Comparison of ENCODE assay signal across 8 cellular contexts in the genomic region with DNA sequence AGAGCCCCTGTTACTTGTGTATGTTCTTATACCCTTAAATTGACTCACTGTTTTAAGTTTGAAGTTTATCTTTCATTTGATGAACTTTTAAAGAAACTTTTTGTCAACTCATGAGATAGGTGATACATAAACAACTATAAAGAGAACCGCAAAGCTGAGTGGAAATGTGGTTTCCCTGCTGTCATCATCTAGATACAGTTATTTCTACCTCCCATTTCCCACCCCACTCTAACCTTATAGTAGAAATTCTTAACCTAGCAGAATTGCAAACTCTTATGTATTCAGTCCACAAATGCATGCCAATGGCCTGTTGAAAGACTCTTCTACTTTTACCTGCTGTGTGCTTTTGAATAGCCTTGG. TPM values are rescaled to one million over a fixed set of nuclear protein-coding genes. Genes with fewer than 3 reads are reported as not detected.
A peak's percentile ranks its signal among the peaks of the same experiment; 100 is the strongest.
DNase-seq lines count a peak whose midpoint lies in the region; ATAC-seq and TF ChIP-seq lines count a peak whose summit lies in the region.

No MANE protein-coding gene starts in this region.

- H3K9ac ChIP-seq in BLaER1 = no peak overlapping the region
- H3K9ac ChIP-seq in IMR-90 (ENCODE audit: low read depth, low read length) = no peak overlapping the region; the same call in 1 of the 2 replicates

- no peak; the same call in 1 of the 2 replicates for TF ChIP-seq POLR2A in IMR-90 (IDR thresholded peaks at IDR 0.05; ENCODE audit: low read depth, low read length)

- H3K79me1 ChIP-seq in IMR-90 (ENCODE audit: low read depth in 1 of 2, low read length in 2 of 2) = peaks cover 0 to 41% of the 10 kb centered on the region in 2 experiments; a peak in 2 of 4 replicates

- POLR2A ChIA-PET in IMR-90 (lab: Charles Lee; ENCODE audit: unreplicated experiment) = no interaction called here

- no peak overlapping the region for H4K91ac ChIP-seq in IMR-90 (ENCODE audit: insufficient read depth, low read depth, low read length)

- H2BK5ac ChIP-seq in IMR-90 (ENCODE audit: low read depth, low read length, poor library complexity, severe bottlenecking) = no peak overlapping the region

- H3K4me1 ChIP-seq in BLaER1 (peaks cover 22% of the 10 kb centered on the region), IMR-90 (ENCODE audit: control insufficient read depth, insufficient read depth, low read length) (peaks cover 15% of the 10 kb centered on the region), muscle layer of duodenum (ENCODE audit: control insufficient read depth in 1 of 2, insufficient read depth in 2 of 2, low read length in 2 of 2) (peaks cover 28 to 56% of the 10 kb centered on the region in 2 donors), left lung (peaks cover 27 to 71% of the 10 kb centered on the region in 2 donors)

- H3K9me1 ChIP-seq in IMR-90 (ENCODE audit: insufficient read depth, low read length) = peaks cover 18% of the 10 kb centered on the region

- H3K36me3 Mint-ChIP-seq in activated naive CD8-positive, alpha-beta T cell treated with anti-CD3 and anti-CD28 coated beads, Interleukin-2, amount 50 U/mL, for 24 hours (ENCODE audit: low read depth) = peaks cover 38% of the 10 kb centered on the region

- ATAC-seq in IMR-90 (ENCODE audit: low read depth) (no peak), left lung (no peak), HG02970 (IDR thresholded peaks at IDR 0.05; ENCODE audit: low FRiP score, unreplicated experiment) (no peak)
- ATAC-seq in activated naive CD8-positive, alpha-beta T cell treated with anti-CD3 and anti-CD28 coated beads, Interleukin-2, amount 50 U/mL, for 24 hours = no peak

- H2AK5ac ChIP-seq in IMR-90 (ENCODE audit: low read depth, low read length) = no peak overlapping the region

- peak overlapping the region; percentile 21; the same call in 1 of the 2 replicates for H3K23ac ChIP-seq in IMR-90 (ENCODE audit: low read depth, low read length)

- no peak overlapping the region for H2AFZ ChIP-seq in IMR-90 (replicated peaks; ENCODE audit: low read length, poor library complexity)

- intact Hi-C loops in IMR-90 (cut with micrococcal nuclease) = loop anchor here (5.0 kb wide), 2 partner anchors 75 to 525 kb away; no protein-coding TSS in a partner anchor
- intact Hi-C loops in left lung (cut with DNase I) = loop anchor here in 1 of 2 donors (10.0 kb wide), 3 partner anchors 122 to 458 kb away; a partner anchor contains a TSS

- no peaks in the 10 kb centered on the region for H3K9me3 ChIP-seq in BLaER1
- H3K9me3 ChIP-seq in IMR-90 (ENCODE audit: control insufficient read depth, insufficient read depth, low read length) = no peaks in the 10 kb centered on the region
- H3K9me3 ChIP-seq in muscle layer of duodenum (ENCODE audit: control insufficient read depth in 1 of 2, low read length in 2 of 2) = no peaks in the 10 kb centered on the region
- no peaks in the 10 kb centered on the region for H3K9me3 ChIP-seq in left lung

- no peaks in the 10 kb centered on the region for H3K27me3 Mint-ChIP-seq in activated naive CD8-positive, alpha-beta T cell treated with anti-CD3 and anti-CD28 coated beads, Interleukin-2, amount 50 U/mL, for 24 hours

- no CpG with 5 or more reads among the region's 1 CpG for WGBS in IMR-90 (ENCODE audit: extremely low coverage in 2 of 2, insufficient read length in 1 of 2), 2 experiments

- in situ Hi-C loops in IMR-90 (cut with MboI; ENCODE audit: low sequenced_read_pairs) = no loop called here

- H3K4me2 ChIP-seq in BLaER1 (peak overlapping the region; percentile 91), IMR-90 (ENCODE audit: low read depth, low read length) (peak overlapping the region; percentile 94)

- no peak for TF ChIP-seq CTCF in IMR-90 (conservative IDR thresholded peaks at IDR 0.05; ENCODE audit: low read depth, low read length)
- no peak for TF ChIP-seq CTCF in left lung (IDR thresholded peaks at IDR 0.05)

- peaks cover 32% of the 10 kb centered on the region for H3K36me3 ChIP-seq in BLaER1
- H3K36me3 ChIP-seq in IMR-90 (ENCODE audit: control insufficient read depth, insufficient read depth, low read length) = peaks cover 16% of the 10 kb centered on the region
- H3K36me3 ChIP-seq in muscle layer of duodenum (ENCODE audit: control insufficient read depth in 1 of 2, insufficient read depth in 2 of 2, low read length in 2 of 2) = peaks cover 7 to 20% of the 10 kb centered on the region in 2 donors
- H3K36me3 ChIP-seq in left lung = peaks cover 0 to 24% of the 10 kb centered on the region in 2 donors

- H4K5ac ChIP-seq in IMR-90 (ENCODE audit: low read depth, low read length) = no peak overlapping the region

- dilution Hi-C loops in IMR-90 (cut with HindIII; ENCODE audit: low sequenced_read_pairs, unreplicated experiment) = no loop called here

- H3K14ac ChIP-seq in IMR-90 (replicated peaks; ENCODE audit: low read depth, low read length) = no peak overlapping the region

- no peak overlapping the region for H3K4me3 ChIP-seq in BLaER1
- H3K4me3 ChIP-seq in IMR-90 (ENCODE audit: insufficient read depth, low read depth, low read length) = peak overlapping the region; percentile 71; the same call in 1 of the 2 replicates
- peak overlapping the region; percentile 23 to 92 for H3K4me3 ChIP-seq in muscle layer of duodenum (ENCODE audit: low read depth in 1 of 2, low read length in 2 of 2)
- peak overlapping the region in 1 of 2 donors; percentile 92 for H3K4me3 ChIP-seq in left lung

- no peak overlapping the region for H2BK15ac ChIP-seq in IMR-90 (ENCODE audit: low read depth, low read length)

- CTCF ChIA-PET in IMR-90 (lab: Yijun Ruan, JAX) = interaction anchor here (0.6 to 1.3 kb wide), 2 partner anchors 186 to 460 kb away, joined by 3 to 5 read pairs; no protein-coding TSS in a partner anchor

- no peak overlapping the region for H2BK120ac ChIP-seq in IMR-90 (ENCODE audit: low read depth, low read length)

- no peak overlapping the region for H4K8ac ChIP-seq in IMR-90 (ENCODE audit: low read depth in 2 of 2, low read length in 2 of 2)

- H3K27ac ChIP-seq in BLaER1 (no peak overlapping the region), IMR-90 (ENCODE audit: insufficient read depth, low read length) (no peak overlapping the region), muscle layer of duodenum (ENCODE audit: low read length) (peak overlapping the region; percentile 42), left lung (peak overlapping the region in 1 of 2 donors; percentile 99)

- no peak overlapping the region for H3K4ac ChIP-seq in IMR-90 (ENCODE audit: low read depth, low read length)

- H4K20me1 ChIP-seq in BLaER1 (peaks cover 61% of the 10 kb centered on the region), IMR-90 (ENCODE audit: insufficient read depth, low read length) (peaks cover 61% of the 10 kb centered on the region)

- peak overlapping the region; percentile 70 for H3K27ac Mint-ChIP-seq in activated naive CD8-positive, alpha-beta T cell treated with anti-CD3 and anti-CD28 coated beads, Interleukin-2, amount 50 U/mL, for 24 hours

- peak overlapping the region; percentile 95 for H3K4me3 Mint-ChIP-seq in activated naive CD8-positive, alpha-beta T cell treated with anti-CD3 and anti-CD28 coated beads, Interleukin-2, amount 50 U/mL, for 24 hours

- no peak overlapping the region for H2BK20ac ChIP-seq in IMR-90 (ENCODE audit: low read depth, low read length)

- no peak for DNase-seq in IMR-90
- no peak for DNase-seq in activated naive CD8-positive, alpha-beta T cell treated with anti-CD3 and anti-CD28 coated beads, Interleukin-2, amount 50 U/mL, for 24 hours
- DNase-seq in NCI-H2171 treated with DMSO at 0.1 percent for 48 hours (lab: John Stamatoyannopoulos, UW) = no peak
- DNase-seq in A172 (ENCODE audit: low spot score) = no peak
- no peak for DNase-seq in left lung

- H3K27me3 ChIP-seq in BLaER1 (no peaks in the 10 kb centered on the region), IMR-90 (ENCODE audit: control insufficient read depth, insufficient read depth, low read length) (no peaks in the 10 kb centered on the region), muscle layer of duodenum (ENCODE audit: low read depth, low read length) (no peaks in the 10 kb centered on the region), left lung (no peaks in the 10 kb centered on the region)

- H3K9me3 Mint-ChIP-seq in activated naive CD8-positive, alpha-beta T cell treated with anti-CD3 and anti-CD28 coated beads, Interleukin-2, amount 50 U/mL, for 24 hours = no peaks in the 10 kb centered on the region

- no peak overlapping the region for H2AK9ac ChIP-seq in IMR-90 (replicated peaks; ENCODE audit: low read depth, low read length, poor library complexity)

- TF ChIP-seq RAD21 in IMR-90 (IDR thresholded peaks at IDR 0.05; ENCODE audit: low read length) = no peak

- no peak overlapping the region for H3K56ac ChIP-seq in IMR-90 (ENCODE audit: extremely low read depth, insufficient read depth, low read length)

- H3K18ac ChIP-seq in IMR-90 (ENCODE audit: low read depth, low read length) = no peak overlapping the region

- peaks cover 68% of the 10 kb centered on the region for H3K4me1 Mint-ChIP-seq in activated naive CD8-positive, alpha-beta T cell treated with anti-CD3 and anti-CD28 coated beads, Interleukin-2, amount 50 U/mL, for 24 hours

- no TSS peak for BruUV-seq in IMR-90 (replicated peaks; lab: Mats Ljungman, UMichigan)

TF ChIP-seq in IMR-90, 13 proteins besides CTCF, POLR2A, EP300 and RAD21 (continues in another document):
- TF ChIP-seq BHLHE40 (IDR thresholded peaks at IDR 0.05; ENCODE audit: low read depth, low read length) = no peak
- TF ChIP-seq CHD1 (IDR thresholded peaks at IDR 0.05; ENCODE audit: low read depth, low read length) = no peak
- TF ChIP-seq MAFK (IDR thresholded peaks at IDR 0.05; ENCODE audit: low read depth, low read length) = no peak
- no peak for TF ChIP-seq SMC3 (IDR thresholded peaks at IDR 0.05; ENCODE audit: low read depth, low read length)
- no peak for TF ChIP-seq MAZ (IDR thresholded peaks at IDR 0.05; ENCODE audit: borderline replicate concordance, low read depth, low read length)
- TF ChIP-seq, protein P1, sequence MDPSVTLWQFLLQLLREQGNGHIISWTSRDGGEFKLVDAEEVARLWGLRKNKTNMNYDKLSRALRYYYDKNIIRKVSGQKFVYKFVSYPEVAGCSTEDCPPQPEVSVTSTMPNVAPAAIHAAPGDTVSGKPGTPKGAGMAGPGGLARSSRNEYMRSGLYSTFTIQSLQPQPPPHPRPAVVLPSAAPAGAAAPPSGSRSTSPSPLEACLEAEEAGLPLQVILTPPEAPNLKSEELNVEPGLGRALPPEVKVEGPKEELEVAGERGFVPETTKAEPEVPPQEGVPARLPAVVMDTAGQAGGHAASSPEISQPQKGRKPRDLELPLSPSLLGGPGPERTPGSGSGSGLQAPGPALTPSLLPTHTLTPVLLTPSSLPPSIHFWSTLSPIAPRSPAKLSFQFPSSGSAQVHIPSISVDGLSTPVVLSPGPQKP (IDR thresholded peaks at IDR 0.05; ENCODE audit: borderline replicate concordance, low read depth, low read length) = no peak
- TF ChIP-seq CEBPB (IDR thresholded peaks at IDR 0.05; ENCODE audit: low read depth, low read length) = no peak
- no peak for TF ChIP-seq RFX5 (IDR thresholded peaks at IDR 0.05; ENCODE audit: low read depth, low read length)

RNA-seq across cellular contexts. Expression of a gene that starts 2.7 kb away (rescaled TPM):
- total RNA-seq in IMR-90 (2012; rRNA removed) (70.8 and 76.4 TPM in 2 replicates), left lung (10 to 100 TPM; 47.7 to 49.5 TPM)
- polyA plus RNA-seq in IMR-90 (2012; rRNA removed) = 11.5 and 12.6 TPM in 2 replicates
- 3.2 and 3.7 TPM in 2 replicates for polyA plus RNA-seq in IMR-90 (2012; cell fraction: cytosol; rRNA removed)
- polyA plus RNA-seq in IMR-90 (2012; cell fraction: nucleus; rRNA removed; ENCODE audit: low replicate concordance) = 3.3 and 39.5 TPM in 2 replicates
- 17.9 and 20.0 TPM in 2 replicates for total RNA-seq in A172 (2014; rRNA removed; shearing (Covaris generic))
